Comparison of ENCODE assay signal across 8 cellular contexts in the genomic region with DNA sequence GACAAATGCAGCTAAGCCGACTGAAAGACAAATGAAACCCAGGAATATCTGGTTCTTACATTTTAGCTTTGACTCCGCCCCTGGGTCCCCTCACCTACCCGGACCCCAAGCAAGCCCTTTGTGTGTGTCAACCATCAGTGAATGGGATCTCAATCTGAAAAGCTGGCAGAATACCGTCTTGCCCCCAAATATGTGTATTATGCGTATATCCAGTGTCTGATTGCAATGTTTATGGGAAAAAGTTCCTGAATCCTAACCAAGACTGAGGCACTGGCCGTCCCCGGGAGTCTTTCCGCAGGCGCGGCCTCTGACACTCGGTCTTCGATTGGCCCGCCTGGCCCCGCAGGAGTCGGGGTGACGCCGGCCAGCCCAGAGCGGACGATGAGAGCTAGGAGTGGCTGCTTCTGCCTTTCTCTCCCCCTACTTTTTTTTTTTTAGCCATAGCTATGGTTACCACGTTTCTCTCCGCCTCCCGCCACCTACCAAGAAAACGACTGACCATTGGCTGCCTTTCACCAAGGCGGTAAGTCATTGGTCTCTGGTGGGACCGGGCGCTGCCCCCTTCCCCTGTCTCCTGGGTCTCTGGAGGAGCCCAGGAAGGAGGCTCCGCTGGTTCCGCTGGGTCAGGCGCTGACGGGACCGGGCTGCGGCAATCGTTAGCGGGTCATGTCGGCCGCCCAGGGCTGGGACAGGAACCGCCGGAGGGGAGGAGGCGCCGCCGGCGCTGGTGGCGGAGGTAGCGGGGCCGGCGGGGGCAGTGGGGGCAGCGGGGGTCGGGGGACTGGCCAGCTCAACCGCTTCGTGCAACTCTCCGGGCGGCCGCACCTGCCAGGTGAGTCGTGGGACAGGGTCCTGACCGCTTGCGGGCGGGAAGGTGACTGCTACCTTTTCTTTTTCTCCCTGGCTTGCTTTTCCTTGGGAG. TPM values are rescaled to one million over a fixed set of nuclear protein-coding genes. Genes with fewer than 3 reads are reported as not detected.
DNase-seq lines count a peak whose midpoint lies in the region; TF ChIP-seq lines count a peak whose summit lies in the region.

A gene with protein sequence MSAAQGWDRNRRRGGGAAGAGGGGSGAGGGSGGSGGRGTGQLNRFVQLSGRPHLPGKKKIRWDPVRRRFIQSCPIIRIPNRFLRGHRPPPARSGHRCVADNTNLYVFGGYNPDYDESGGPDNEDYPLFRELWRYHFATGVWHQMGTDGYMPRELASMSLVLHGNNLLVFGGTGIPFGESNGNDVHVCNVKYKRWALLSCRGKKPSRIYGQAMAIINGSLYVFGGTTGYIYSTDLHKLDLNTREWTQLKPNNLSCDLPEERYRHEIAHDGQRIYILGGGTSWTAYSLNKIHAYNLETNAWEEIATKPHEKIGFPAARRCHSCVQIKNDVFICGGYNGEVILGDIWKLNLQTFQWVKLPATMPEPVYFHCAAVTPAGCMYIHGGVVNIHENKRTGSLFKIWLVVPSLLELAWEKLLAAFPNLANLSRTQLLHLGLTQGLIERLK (plus strand): TSS at position 557 of the 922 bp plus-strand sequence. CDS start 110 bp downstream, at position 667.

- DNase-seq in GM03348 (ENCODE audit: low spot score), result peak; percentile 98
- DNase-seq in HFF-Myc (ENCODE audit: extremely low read depth, low read depth), result peak; percentile 98
- peak; percentile 100 for DNase-seq in NAMALWA (ENCODE audit: low spot score)
- DNase-seq in SK-N-DZ (ENCODE audit: low spot score), result peak; percentile 99
- DNase-seq in activated naive CD4-positive, alpha-beta T cell treated with anti-CD3 and anti-CD28 coated beads for 36 hours, result peak; percentile 98
- DNase-seq in foreskin melanocyte, result peak; percentile 98
- DNase-seq in neuronal stem cell (ENCODE audit: low spot score), result peak; percentile 98

- intact Hi-C loops in activated naive CD4-positive, alpha-beta T cell treated with anti-CD3 and anti-CD28 coated beads for 36 hours (cut with micrococcal nuclease), result loop anchor here (1.0 to 5.0 kb wide), 11 partner anchors 19 to 987 kb away; a partner anchor contains a TSS

- no peaks in the 10 kb centered on the region for H3K79me1 ChIP-seq in neuronal stem cell (ENCODE audit: low read depth, low read length)

- H3K27ac ChIP-seq in neuronal stem cell (replicated peaks; ENCODE audit: low read length), result no peak within 1 kb of the TSS

- TF ChIP-seq CTCF in HFF-Myc (IDR thresholded peaks at IDR 0.05; ENCODE audit: low read depth, low read length, missing control alignments), result no peak
- TF ChIP-seq CTCF in subcutaneous adipose tissue (IDR thresholded peaks at IDR 0.05; ENCODE audit: low read depth), result no peak

- peak within 1 kb of the TSS; percentile 79 for H3K9ac ChIP-seq in neuronal stem cell (ENCODE audit: low read depth, low read length, poor library complexity)

- no peak within 1 kb of the TSS for H4K8ac ChIP-seq in neuronal stem cell (ENCODE audit: low read depth, low read length)

- H3K27me3 ChIP-seq in neuronal stem cell (ENCODE audit: control insufficient read depth in 3 of 3, insufficient read depth in 3 of 3, low read depth in 1 of 3, low read length in 3 of 3), result no peaks in the 10 kb centered on the region

- H3K9me3 Mint-ChIP-seq in activated naive CD4-positive, alpha-beta T cell treated with anti-CD3 and anti-CD28 coated beads for 36 hours, result no peaks in the 10 kb centered on the region

- peak within 1 kb of the TSS; percentile 79 for H3K4me3 Mint-ChIP-seq in activated naive CD4-positive, alpha-beta T cell treated with anti-CD3 and anti-CD28 coated beads for 36 hours

- H2BK5ac ChIP-seq in neuronal stem cell (ENCODE audit: low read length), result no peak within 1 kb of the TSS

- peaks cover 0 to 3% of the 10 kb centered on the region in 2 donors for H3K36me3 ChIP-seq in neuronal stem cell (replicated peaks in 1 of 2; ENCODE audit: control insufficient read depth in 2 of 2, insufficient read depth in 2 of 2, low read length in 2 of 2)

- no peak within 1 kb of the TSS for H3K4ac ChIP-seq in neuronal stem cell (ENCODE audit: low read length)

- H4K91ac ChIP-seq in neuronal stem cell (ENCODE audit: low read depth, low read length, poor library complexity), result no peak within 1 kb of the TSS

- H2BK120ac ChIP-seq in neuronal stem cell (ENCODE audit: low read depth, low read length), result no peak within 1 kb of the TSS

- H3K27me3 Mint-ChIP-seq in activated naive CD4-positive, alpha-beta T cell treated with anti-CD3 and anti-CD28 coated beads for 36 hours (ENCODE audit: low read depth), result no peaks in the 10 kb centered on the region

- H3K4me1 ChIP-seq in neuronal stem cell (ENCODE audit: control insufficient read depth in 2 of 2, insufficient read depth in 1 of 2, low read depth in 1 of 2, low read length in 2 of 2), result peaks cover 1 to 6% of the 10 kb centered on the region in 2 donors

- H3K4me1 Mint-ChIP-seq in activated naive CD4-positive, alpha-beta T cell treated with anti-CD3 and anti-CD28 coated beads for 36 hours (ENCODE audit: low read depth), result peaks cover 38% of the 10 kb centered on the region

- peak within 1 kb of the TSS; percentile 97 for H3K4me3 ChIP-seq in HFF-Myc (replicated peaks; ENCODE audit: low read depth, low read length)
- peak within 1 kb of the TSS; percentile 62 to 97 for H3K4me3 ChIP-seq in neuronal stem cell (ENCODE audit: low read length in 2 of 2)

- H3K18ac ChIP-seq in neuronal stem cell (ENCODE audit: low read length), result peak within 1 kb of the TSS; percentile 94

- H3K4me2 ChIP-seq in neuronal stem cell (ENCODE audit: insufficient read depth, low read length, poor library complexity, severe bottlenecking), result peak within 1 kb of the TSS; percentile 65

- H2AFZ ChIP-seq in neuronal stem cell (ENCODE audit: low read length), result peak within 1 kb of the TSS; percentile 89

- CTCF ChIA-PET in activated naive CD4-positive, alpha-beta T cell treated with anti-CD3 and anti-CD28 coated beads for 36 hours (lab: Charles Lee), result interaction anchor here (0.6 to 5.9 kb wide), 8 partner anchors 9 to 743 kb away, joined by 3 to 32 read pairs (median 4); no protein-coding TSS in a partner anchor

- H3K23ac ChIP-seq in neuronal stem cell (ENCODE audit: low read depth, low read length, poor library complexity), result peak within 1 kb of the TSS; percentile 38

- no peak within 1 kb of the TSS for H3K14ac ChIP-seq in neuronal stem cell (ENCODE audit: low read length)

- no peak within 1 kb of the TSS for H2BK12ac ChIP-seq in neuronal stem cell (ENCODE audit: low read length)

- H2AK5ac ChIP-seq in neuronal stem cell (ENCODE audit: low read depth, low read length), result no peak within 1 kb of the TSS

- no CpG with 5 or more reads among the region's 57 CpGs for WGBS in neuronal stem cell (ENCODE audit: extremely low coverage in 2 of 2, insufficient read length in 2 of 2, insufficient replicate concordance in 1 of 2), 2 donors

- no peaks in the 10 kb centered on the region for H3K9me3 ChIP-seq in neuronal stem cell (replicated peaks in 1 of 2; ENCODE audit: control insufficient read depth in 2 of 2, insufficient read depth in 1 of 2, low read depth in 1 of 2, low read length in 2 of 2)

- H3K27ac Mint-ChIP-seq in activated naive CD4-positive, alpha-beta T cell treated with anti-CD3 and anti-CD28 coated beads for 36 hours, result peak within 1 kb of the TSS; percentile 70

- H3K36me3 Mint-ChIP-seq in activated naive CD4-positive, alpha-beta T cell treated with anti-CD3 and anti-CD28 coated beads for 36 hours (ENCODE audit: low read depth), result no peaks in the 10 kb centered on the region

- H2BK15ac ChIP-seq in neuronal stem cell (ENCODE audit: low read length), result no peak within 1 kb of the TSS

RNA-seq across cellular contexts. Expression of the gene that starts here (rescaled TPM):
- polyA plus RNA-seq in SK-N-DZ (2014; cell fraction: cytosol; rRNA removed), result 16.0 and 20.8 TPM in 2 replicates
- 19.3 and 20.6 TPM in 2 replicates for polyA plus RNA-seq in SK-N-DZ (2014; cell fraction: nucleus; rRNA removed)
- total RNA-seq in activated naive CD4-positive, alpha-beta T cell treated with anti-CD3 and anti-CD28 coated beads for 36 hours, result 10 to 100 TPM; 11.6 to 12.9 TPM
- 15.4 TPM for polyA plus RNA-seq in neuronal stem cell (2013, experiment 1 of 2)
- 15.9 TPM for polyA plus RNA-seq in neuronal stem cell (2013, experiment 2 of 2)
- 10 to 100 TPM; 18.9 to 29.3 (median 25.1) TPM for total RNA-seq in subcutaneous adipose tissue
